18 cellular contexts compared by ENCODE assay signal in genomic region chr1:36731226-36732037, GRCh38.
A peak's percentile ranks its signal among the peaks of the same experiment; 100 is the strongest.
DNase-seq lines count a peak whose midpoint lies in the region; ATAC-seq and TF ChIP-seq lines count a peak whose summit lies in the region.
"Had no signal": no experiment of that assay in that cellular context is flagged by ENCODE, and none has a peak within 500 bp of the region (broad histone marks: within the 10 kb centered on the region; RNA-seq: fewer than 3 reads in every experiment).

No MANE protein-coding gene starts in this region.

- no peaks in the 10 kb centered on the region for H3K79me2 ChIP-seq in smooth muscle cell (ENCODE audit: low read depth)

- peaks cover 31% of the 10 kb centered on the region for H3K27me3 ChIP-seq in neutrophil
- peaks cover 7% of the 10 kb centered on the region for H3K27me3 ChIP-seq in smooth muscle cell (ENCODE audit: low read depth)

- H3F3A ChIP-seq in smooth muscle cell (ENCODE audit: low read depth), result no peaks in the 10 kb centered on the region

- H3K4me1 ChIP-seq in neutrophil (ENCODE audit: control insufficient read depth in 1 of 2, insufficient read depth in 1 of 2, low read depth in 1 of 2, low read length in 1 of 2), result peaks cover 20 to 40% of the 10 kb centered on the region in 2 experiments
- no peaks in the 10 kb centered on the region for H3K4me1 ChIP-seq in smooth muscle cell (ENCODE audit: low read depth)
- H3K4me1 ChIP-seq: esophagus muscularis mucosa, transverse colon had no signal

- POLR2A ChIA-PET in activated CD4-positive, alpha-beta T cell treated with anti-CD3 and anti-CD28 coated beads for 36 hours (lab: Charles Lee), result no interaction called here
- POLR2A ChIA-PET in WTC11 (lab: Charles Lee), result no interaction called here

- H3K36me3 ChIP-seq in neutrophil (no peaks in the 10 kb centered on the region), smooth muscle cell (ENCODE audit: low read depth) (no peaks in the 10 kb centered on the region)
- H3K36me3 ChIP-seq: esophagus muscularis mucosa, heart left ventricle, transverse colon had no signal

- no peak overlapping the region for H3K4me2 ChIP-seq in smooth muscle cell

- no peak overlapping the region for H3K27ac Mint-ChIP-seq in activated CD4-positive, alpha-beta T cell treated with anti-CD3 and anti-CD28 coated beads for 36 hours
- H3K27ac Mint-ChIP-seq in WTC11, result no peak overlapping the region
- H3K27ac Mint-ChIP-seq: activated naive CD8-positive, alpha-beta T cell; stimulated activated memory B cell treated with anti-CD40 and anti-IgM and Interleukin-4, amounts not matched to agents 10 μg/mL and 1 μg/mL and 100 μg/mL, for 72 hours; T-helper 1 cell treated with Interleukin-12 subunit alpha and Interleukin-12 subunit beta and Interleukin-4 antibody, amounts not matched to agents 30 μg/mL and 1 μg/mL, for 36 hours had no signal

- peaks cover 18% of the 10 kb centered on the region for H3K27me3 Mint-ChIP-seq in activated CD4-positive, alpha-beta T cell treated with anti-CD3 and anti-CD28 coated beads for 36 hours
- H3K27me3 Mint-ChIP-seq in WTC11 (ENCODE audit: low read depth), result peaks cover 3% of the 10 kb centered on the region

- CTCF ChIA-PET in activated CD4-positive, alpha-beta T cell treated with anti-CD3 and anti-CD28 coated beads for 36 hours (lab: Charles Lee), result interaction anchor here (0.7 kb wide), 1 partner anchor 13 kb away, joined by 3 read pairs; no protein-coding TSS in a partner anchor
- CTCF ChIA-PET in WTC11 (lab: Charles Lee), result interaction anchor here (0.7 to 1.5 kb wide), 6 partner anchors 10 to 305 kb away, joined by 3 to 7 read pairs (median 4); no protein-coding TSS in a partner anchor

- H2AFZ ChIP-seq in smooth muscle cell (ENCODE audit: low read depth), result no peak overlapping the region

- H3K27ac ChIP-seq in neutrophil, result peak overlapping the region; percentile 72
- H3K27ac ChIP-seq in smooth muscle cell (ENCODE audit: low read depth), result no peak overlapping the region
- H3K27ac ChIP-seq: esophagus muscularis mucosa, heart left ventricle, transverse colon had no signal

- H3K9me3 ChIP-seq in neutrophil (no peaks in the 10 kb centered on the region), smooth muscle cell (replicated peaks; ENCODE audit: low read depth) (no peaks in the 10 kb centered on the region)
- H3K9me3 ChIP-seq: esophagus muscularis mucosa, heart left ventricle, transverse colon had no signal

- no peaks in the 10 kb centered on the region for H3K4me1 Mint-ChIP-seq in activated CD4-positive, alpha-beta T cell treated with anti-CD3 and anti-CD28 coated beads for 36 hours
- H3K4me1 Mint-ChIP-seq in WTC11, result peaks cover 22% of the 10 kb centered on the region
- H3K4me1 Mint-ChIP-seq: stimulated activated memory B cell treated with anti-CD40 and anti-IgM and Interleukin-4, amounts not matched to agents 10 μg/mL and 1 μg/mL and 100 μg/mL, for 72 hours had no signal

- H3K4me3 Mint-ChIP-seq in activated CD4-positive, alpha-beta T cell treated with anti-CD3 and anti-CD28 coated beads for 36 hours, result no peak overlapping the region
- H3K4me3 Mint-ChIP-seq in WTC11, result no peak overlapping the region; the same call in 1 of the 2 replicates
- H3K4me3 Mint-ChIP-seq: activated naive CD8-positive, alpha-beta T cell; stimulated activated memory B cell treated with anti-CD40 and anti-IgM and Interleukin-4, amounts not matched to agents 10 μg/mL and 1 μg/mL and 100 μg/mL, for 72 hours; T-helper 1 cell treated with Interleukin-12 subunit alpha and Interleukin-12 subunit beta and Interleukin-4 antibody, amounts not matched to agents 30 μg/mL and 1 μg/mL, for 36 hours had no signal

- no peaks in the 10 kb centered on the region for H3K9me3 Mint-ChIP-seq in activated CD4-positive, alpha-beta T cell treated with anti-CD3 and anti-CD28 coated beads for 36 hours (ENCODE audit: low read depth)
- peaks cover 5% of the 10 kb centered on the region for H3K9me3 Mint-ChIP-seq in WTC11
- H3K9me3 Mint-ChIP-seq: stimulated activated memory B cell treated with anti-CD40 and anti-IgM and Interleukin-4, amounts not matched to agents 10 μg/mL and 1 μg/mL and 100 μg/mL, for 72 hours; T-helper 1 cell treated with Interleukin-12 subunit alpha and Interleukin-12 subunit beta and Interleukin-4 antibody, amounts not matched to agents 30 μg/mL and 1 μg/mL, for 36 hours had no signal

- no peaks in the 10 kb centered on the region for H3K36me3 Mint-ChIP-seq in activated CD4-positive, alpha-beta T cell treated with anti-CD3 and anti-CD28 coated beads for 36 hours (ENCODE audit: low read depth)
- H3K36me3 Mint-ChIP-seq in WTC11, result no peaks in the 10 kb centered on the region
- H3K36me3 Mint-ChIP-seq: activated naive CD8-positive, alpha-beta T cell; stimulated activated memory B cell treated with anti-CD40 and anti-IgM and Interleukin-4, amounts not matched to agents 10 μg/mL and 1 μg/mL and 100 μg/mL, for 72 hours had no signal

- 77% methylated on average over 11 of the region's 11 CpGs for WGBS in smooth muscle cell (ENCODE audit: low lambda C conversion rate)

- no peaks in the 10 kb centered on the region for H4K20me1 ChIP-seq in smooth muscle cell (ENCODE audit: low read depth)

- H3K9ac ChIP-seq in smooth muscle cell (ENCODE audit: low read depth), result no peak overlapping the region

- no peak overlapping the region for H3K4me3 ChIP-seq in neutrophil (ENCODE audit: low read depth in 1 of 2, low read length in 1 of 2)
- no peak overlapping the region for H3K4me3 ChIP-seq in smooth muscle cell
- H3K4me3 ChIP-seq: esophagus muscularis mucosa, heart left ventricle, transverse colon had no signal

- no peak for ATAC-seq in activated CD4-positive, alpha-beta T cell treated with anti-CD3 and anti-CD28 coated beads for 36 hours
- peak; percentile 50; the same call in 1 of the 2 replicates for ATAC-seq in WTC11
- ATAC-seq: heart left ventricle; stimulated activated memory B cell treated with anti-CD40 and anti-IgM and Interleukin-4, amounts not matched to agents 10 μg/mL and 1 μg/mL and 100 μg/mL, for 72 hours had no signal

- intact Hi-C loops in activated CD4-positive, alpha-beta T cell treated with anti-CD3 and anti-CD28 coated beads for 36 hours (cut with DNase I, micrococcal nuclease), result no loop called here

- TF ChIP-seq CTCF in WTC11 (IDR thresholded peaks at IDR 0.05) (no peak), neutrophil (IDR thresholded peaks at IDR 0.05) (peak; percentile 18), smooth muscle cell (IDR thresholded peaks at IDR 0.05; ENCODE audit: borderline replicate concordance, insufficient read depth, poor library complexity, severe bottlenecking) (no peak)

- DNase-seq in activated CD4-positive, alpha-beta T cell treated with anti-CD3 and anti-CD28 coated beads for 36 hours, result peak; percentile 15
- no peak for DNase-seq in activated CD4-positive, alpha-beta T cell treated with anti-CD3 and anti-CD28 coated beads for 4 hours
- DNase-seq in HT-29 (ENCODE audit: low spot score) (peak; percentile 1), WTC11 (ENCODE audit: low spot score) (peak; percentile 30), smooth muscle cell (lab: John Stamatoyannopoulos, UW; ENCODE audit: unreplicated experiment) (no peak), GF-D8 (lab: John Stamatoyannopoulos, UW) (no peak), NCI-H748 (lab: John Stamatoyannopoulos, UW; ENCODE audit: unreplicated experiment) (no peak)
- DNase-seq: ACHN; activated CD8-positive, alpha-beta memory T cell treated with anti-CD3 and anti-CD28 coated beads, Interleukin-2, amount 50 U/mL, for 48 hours; heart left ventricle; NCI-H187 treated with DMSO at 0.1 percent for 48 hours; NCI-H748 treated with DMSO at 0.1 percent for 48 hours; transverse colon had no signal

TF ChIP-seq in WTC11, 78 proteins besides CTCF, POLR2A, EP300 and RAD21:
- TF ChIP-seq USF1 (CRISPR knock-in tag; IDR thresholded peaks at IDR 0.05) (no peak), ZNF416 (CRISPR knock-in tag; IDR thresholded peaks at IDR 0.05) (no peak), SMAD4 (CRISPR knock-in tag; IDR thresholded peaks at IDR 0.05) (no peak)

Comparison
In these comparisons a context has a peak if more than half of its experiments do, and no peak if none do; other contexts are left out.
1. DNase-seq: peak in activated CD4-positive, alpha-beta T cell treated with anti-CD3 and anti-CD28 coated beads for 36 hours (single experiment), HT-29 (single experiment) and WTC11 (single experiment); none in activated CD4-positive, alpha-beta T cell treated with anti-CD3 and anti-CD28 coated beads for 4 hours (0 of 2), smooth muscle cell (single experiment), GF-D8 (single experiment) and NCI-H748 (single experiment).